In genomic region chr6:52760105-52760765, GRCh38 we compare ENCODE assay signal across 38 cellular contexts. TPM values are rescaled to one million over a fixed set of nuclear protein-coding genes. Genes with fewer than 3 reads are reported as not detected.
DNase-seq lines count a peak whose midpoint lies in the region; ATAC-seq, FAIRE-seq and TF ChIP-seq lines count a peak whose summit lies in the region.
"Had no signal": no experiment of that assay in that cellular context is flagged by ENCODE, and none has a peak within 500 bp of the region (broad histone marks: within the 10 kb centered on the region; RNA-seq: fewer than 3 reads in every experiment).

No MANE protein-coding gene starts in this region.

- no peak for FAIRE-seq in HepG2 (lab: Jason Lieb, UNC)
- FAIRE-seq: GM19239, HTR-8/SVneo, K562 had no signal

- CTCF ChIA-PET in HepG2 (lab: Yijun Ruan, JAX; ENCODE audit: low intra/inter-chr PET ratio, low total read pairs) (no interaction called here), PC-3 (lab: Charles Lee) (no interaction called here)

- in situ Hi-C loops in HepG2 (cut with HindIII; ENCODE audit: extremely low pct_ligation_motif_present, low pct_unique_long_range_greater_than_20kb): no loop called here

- H3K4me2 ChIP-seq in HepG2 (ENCODE audit: low read depth, low read length) (no peak overlapping the region), neural progenitor cell (no peak overlapping the region), PC-3 (ENCODE audit: low read length) (no peak overlapping the region)

- H3K36me3 ChIP-seq in HepG2 (replicated peaks in 1 of 2; ENCODE audit: control insufficient read depth in 1 of 2, insufficient read depth in 2 of 2, low read length in 2 of 2) (no peaks in the 10 kb centered on the region), neural progenitor cell (no peaks in the 10 kb centered on the region), PC-3 (ENCODE audit: low read depth, low read length) (no peaks in the 10 kb centered on the region)
- H3K36me3 ChIP-seq: BE2C, breast epithelium, esophagus squamous epithelium had no signal

- WGBS in HepG2 (ENCODE audit: low lambda C conversion rate): 83% methylated on average over 6 of the region's 6 CpGs

- H3K9me2 ChIP-seq in PC-3 (replicated peaks; ENCODE audit: low read length): no peaks in the 10 kb centered on the region

- POLR2A ChIA-PET in HepG2 (lab: Yijun Ruan, JAX) (no interaction called here), PC-3 (lab: Charles Lee; ENCODE audit: unreplicated experiment) (no interaction called here)

- TF ChIP-seq CTCF in HepG2 (CRISPR knock-in tag; IDR thresholded peaks at IDR 0.05) (no peak), neural progenitor cell (IDR thresholded peaks at IDR 0.05) (no peak), PC-3 (conservative IDR thresholded peaks at IDR 0.05; ENCODE audit: low read depth, low read length) (no peak)

- H3F3A ChIP-seq in neural progenitor cell (ENCODE audit: low read depth) (no peaks in the 10 kb centered on the region), PC-3 (ENCODE audit: low read length, unreplicated experiment) (no peaks in the 10 kb centered on the region)

- H3K9ac ChIP-seq in HepG2 (ENCODE audit: insufficient read depth, low read depth, low read length) (no peak overlapping the region), neural progenitor cell (no peak overlapping the region), PC-3 (ENCODE audit: low read length) (no peak overlapping the region)

- H2AFZ ChIP-seq in HepG2 (ENCODE audit: low read length) (no peak overlapping the region), neural progenitor cell (replicated peaks) (no peak overlapping the region), PC-3 (ENCODE audit: low read length) (no peak overlapping the region)

- H3K4me1 ChIP-seq in HepG2 (ENCODE audit: insufficient read depth, low read length): peaks cover 46% of the 10 kb centered on the region
- H3K4me1 ChIP-seq in neural progenitor cell: no peaks in the 10 kb centered on the region
- H3K4me1 ChIP-seq in PC-3 (ENCODE audit: insufficient read depth, low read length): no peaks in the 10 kb centered on the region
- H3K4me1 ChIP-seq: BE2C, breast epithelium, esophagus squamous epithelium, foreskin keratinocyte had no signal

- H3K27me3 ChIP-seq in HepG2 (ENCODE audit: control insufficient read depth in 1 of 2, insufficient read depth in 2 of 2, low read length in 2 of 2): no peaks in the 10 kb centered on the region
- H3K27me3 ChIP-seq in neural progenitor cell: no peaks in the 10 kb centered on the region
- H3K27me3 ChIP-seq in PC-3 (ENCODE audit: low read length): no peaks in the 10 kb centered on the region
- H3K27me3 ChIP-seq: BE2C, breast epithelium, esophagus squamous epithelium had no signal

- intact Hi-C loops in HepG2 (cut with micrococcal nuclease; ENCODE audit: unreplicated experiment): loop anchor here (5.0 kb wide), 1 partner anchor 33 kb away; no protein-coding TSS in a partner anchor
- intact Hi-C loops in PC-3 (cut with micrococcal nuclease): no loop called here

- peaks cover 3% of the 10 kb centered on the region for H3K4me1 Mint-ChIP-seq in neural progenitor cell
- H3K4me1 Mint-ChIP-seq: activated CD4-positive, alpha-beta T cell treated with anti-CD3 and anti-CD28 coated beads, Interleukin-2, amount 10 ng/mL, durations not matched to agents 24 days and 14 days; stimulated activated memory B cell treated with anti-CD40 and anti-IgM and Interleukin-4, amounts not matched to agents 10 μg/mL and 1 μg/mL and 100 μg/mL, for 72 hours had no signal

- H3K4me3 ChIP-seq in HepG2 (replicated peaks in 1 of 3; ENCODE audit: insufficient read depth in 1 of 3, low read depth in 2 of 3, low read length in 3 of 3) (no peak overlapping the region), neural progenitor cell (no peak overlapping the region), PC-3 (ENCODE audit: low read length) (no peak overlapping the region)
- H3K4me3 ChIP-seq: breast epithelium, esophagus squamous epithelium, K562 had no signal

- DNase-seq in COR-L47 (lab: John Stamatoyannopoulos, UW) (peak; percentile 44), NCI-H146 treated with DMSO at 0.1 percent for 48 hours (lab: John Stamatoyannopoulos, UW; ENCODE audit: unreplicated experiment) (peak; percentile 44), OCI-M1 (lab: John Stamatoyannopoulos, UW) (peak; percentile 36), HepG2 (ENCODE audit: low spot score) (no peak), neural progenitor cell (ENCODE audit: low spot score) (no peak), SHP77 treated with DMSO at 0.1 percent for 48 hours (lab: John Stamatoyannopoulos, UW) (no peak), DMS 273 (lab: John Stamatoyannopoulos, UW; ENCODE audit: unreplicated experiment) (no peak), PC-3 (no peak)
- DNase-seq: activated CD4-positive, alpha-beta T cell treated with anti-CD3 and anti-CD28 coated beads, Interleukin-2, amount 10 ng/mL, durations not matched to agents 24 days and 14 days; activated CD8-positive, alpha-beta memory T cell treated with anti-CD3 and anti-CD28 coated beads for 24 hours; activated effector memory CD4-positive, alpha-beta T cell treated with Interleukin-2 at 50 U/mL for 16 hours; BE2C; DND-41; esophagus squamous epithelium; foreskin keratinocyte; GOT3; head of caudate nucleus; HFFc6; kidney glomerular epithelial cell; NCI-H1105; NCI-H345; NK-92 treated with Interleukin-12 subunit alpha and Interleukin-12 subunit beta, amount 100 ng/mL, for 24 hours; T-helper 9 cell; trophoblast cell had no signal

- no peaks in the 10 kb centered on the region for H3K79me2 ChIP-seq in HepG2 (ENCODE audit: insufficient read depth, low read length)
- no peaks in the 10 kb centered on the region for H3K79me2 ChIP-seq in neural progenitor cell (ENCODE audit: low read depth)
- H3K79me2 ChIP-seq in PC-3 (ENCODE audit: low read length): no peaks in the 10 kb centered on the region

- ATAC-seq in HepG2: no peak
- no peak for ATAC-seq in PC-3
- ATAC-seq: foreskin keratinocyte; K562; natural killer cell treated with Interleukin-12 subunit alpha and Interleukin-12 subunit beta and Interleukin-15 and Interleukin-18, amount 100 ng/mL, for 72 hours; stimulated activated memory B cell treated with anti-CD40 and anti-IgM and Interleukin-4, amounts not matched to agents 10 μg/mL and 1 μg/mL and 100 μg/mL, for 72 hours; WTC11 had no signal

- no peaks in the 10 kb centered on the region for H3K36me3 Mint-ChIP-seq in neural progenitor cell
- H3K36me3 Mint-ChIP-seq: activated naive CD8-positive, alpha-beta T cell; natural killer cell treated with Interleukin-12 subunit alpha and Interleukin-12 subunit beta and Interleukin-15 and Interleukin-18, amount 100 ng/mL, for 72 hours; stimulated activated memory B cell treated with anti-CD40 and anti-IgM and Interleukin-4, amounts not matched to agents 10 μg/mL and 1 μg/mL and 100 μg/mL, for 72 hours had no signal

- TF ChIP-seq EP300 in HepG2 (IDR thresholded peaks at IDR 0.05; ENCODE audit: low read depth in 2 of 2, low read length in 2 of 2) (no peak), HepG2 (CRISPR knock-in tag; IDR thresholded peaks at IDR 0.05; ENCODE audit: borderline replicate concordance) (no peak)

- H3K9me3 Mint-ChIP-seq in neural progenitor cell: peaks cover 5% of the 10 kb centered on the region
- H3K9me3 Mint-ChIP-seq: activated CD4-positive, alpha-beta T cell treated with anti-CD3 and anti-CD28 coated beads, Interleukin-2, amount 10 ng/mL, durations not matched to agents 24 days and 14 days; HFFc6; natural killer cell treated with Interleukin-12 subunit alpha and Interleukin-12 subunit beta and Interleukin-15 and Interleukin-18, amount 100 ng/mL, for 72 hours; stimulated activated memory B cell treated with anti-CD40 and anti-IgM and Interleukin-4, amounts not matched to agents 10 μg/mL and 1 μg/mL and 100 μg/mL, for 72 hours had no signal

- BruUV-seq in HepG2 (replicated peaks; lab: Mats Ljungman, UMichigan) (no TSS peak), PC-3 (replicated peaks; lab: Mats Ljungman, UMichigan) (no TSS peak)

- TF ChIP-seq RAD21 in HepG2 (CRISPR knock-in tag; IDR thresholded peaks at IDR 0.05): no peak

- H3K9me3 ChIP-seq in HepG2 (ENCODE audit: low read length) (peaks cover 4% of the 10 kb centered on the region; the same call in 1 of the 2 replicates), neural progenitor cell (ENCODE audit: low read depth) (no peaks in the 10 kb centered on the region), PC-3 (ENCODE audit: low read length) (no peaks in the 10 kb centered on the region)
- H3K9me3 ChIP-seq: BE2C, breast epithelium, esophagus squamous epithelium had no signal

- no peaks in the 10 kb centered on the region for H3K27me3 Mint-ChIP-seq in neural progenitor cell (ENCODE audit: insufficient read depth, low read depth)

- no peak overlapping the region for H3K4me3 Mint-ChIP-seq in neural progenitor cell
- H3K4me3 Mint-ChIP-seq: activated CD4-positive, alpha-beta T cell treated with anti-CD3 and anti-CD28 coated beads, Interleukin-2, amount 10 ng/mL, durations not matched to agents 24 days and 14 days; activated naive CD8-positive, alpha-beta T cell; HFFc6; natural killer cell treated with Interleukin-12 subunit alpha and Interleukin-12 subunit beta and Interleukin-15 and Interleukin-18, amount 100 ng/mL, for 72 hours; stimulated activated memory B cell treated with anti-CD40 and anti-IgM and Interleukin-4, amounts not matched to agents 10 μg/mL and 1 μg/mL and 100 μg/mL, for 72 hours; WTC11 had no signal

- no peak overlapping the region for H3K27ac Mint-ChIP-seq in neural progenitor cell
- H3K27ac Mint-ChIP-seq: activated CD4-positive, alpha-beta T cell treated with anti-CD3 and anti-CD28 coated beads, Interleukin-2, amount 10 ng/mL, durations not matched to agents 24 days and 14 days; activated naive CD8-positive, alpha-beta T cell; HFFc6; natural killer cell treated with Interleukin-12 subunit alpha and Interleukin-12 subunit beta and Interleukin-15 and Interleukin-18, amount 100 ng/mL, for 72 hours; stimulated activated memory B cell treated with anti-CD40 and anti-IgM and Interleukin-4, amounts not matched to agents 10 μg/mL and 1 μg/mL and 100 μg/mL, for 72 hours; WTC11 had no signal

- no peak for TF ChIP-seq POLR2A in HepG2 (IDR thresholded peaks at IDR 0.05; ENCODE audit: insufficient read depth in 1 of 2, low read depth in 2 of 2, low read length in 2 of 2)

- H4K20me1 ChIP-seq in HepG2 (ENCODE audit: insufficient read depth, low read length) (no peaks in the 10 kb centered on the region), neural progenitor cell (ENCODE audit: low read depth) (no peaks in the 10 kb centered on the region), PC-3 (ENCODE audit: low read length) (no peaks in the 10 kb centered on the region)

- H3K27ac ChIP-seq in HepG2 (ENCODE audit: extremely low read length, insufficient read depth, low read length): no peak overlapping the region
- no peak overlapping the region for H3K27ac ChIP-seq in neural progenitor cell
- no peak overlapping the region for H3K27ac ChIP-seq in PC-3 (ENCODE audit: low read length)
- H3K27ac ChIP-seq: breast epithelium, esophagus squamous epithelium, foreskin keratinocyte had no signal

RNA-seq across cellular contexts. Expression of gene GSTA2, which starts 3.0 kb away (rescaled TPM):
- total RNA-seq in HepG2 (2016; rRNA removed; fragmentation: Illumina TruSeq; extraction: Trizol) (13.7 and 21.5 TPM in 2 replicates), neural progenitor cell (ENCODE audit: low replicate concordance) (not detected in 2 replicates), PC-3 (2014; rRNA removed) (not detected in 2 replicates)
- 3.0 and 3.4 TPM in 2 replicates for total RNA-seq in HepG2 (2016; cell fraction: cytosol; rRNA removed; fragmentation: Illumina TruSeq; extraction: Trizol; ENCODE audit: low read depth)
- total RNA-seq in HepG2 (2016; cell fraction: insoluble cytoplasmic fraction; rRNA removed; fragmentation: Illumina TruSeq; extraction: Trizol): 15.4 and 22.0 TPM in 2 replicates
- total RNA-seq in HepG2 (2016; cell fraction: membrane; rRNA removed; fragmentation: Illumina TruSeq; extraction: Trizol): 3.4 and 4.3 TPM in 2 replicates
- total RNA-seq in HepG2 (2016; cell fraction: nucleus; rRNA removed; fragmentation: Illumina TruSeq; extraction: Trizol): 6.0 TPM in 2 replicates
- 0.75 and 1.1 TPM in 2 replicates for polyA plus RNA-seq in HepG2 (2011; rRNA removed)
- polyA plus RNA-seq in HepG2 (2011; cell fraction: cytosol; rRNA removed): 0.32 and 0.96 TPM in 2 replicates
- 0.16 and 0.26 TPM in 2 replicates for polyA plus RNA-seq in HepG2 (2011; cell fraction: nucleus; rRNA removed)
- polyA plus RNA-seq in HepG2 (2012): 1.8 and 3.2 TPM in 2 replicates
- polyA plus RNA-seq in HepG2 (2016; cell fraction: cytosol; fragmentation: Illumina TruSeq; extraction: Trizol; ENCODE audit: low read depth): 3.8 and 4.2 TPM in 2 replicates
- polyA plus RNA-seq in HepG2 (2016; cell fraction: insoluble cytoplasmic fraction; fragmentation: Illumina TruSeq; extraction: Trizol; ENCODE audit: low read depth): 27.0 and 28.3 TPM in 2 replicates
- polyA plus RNA-seq in HepG2 (2016; cell fraction: membrane; fragmentation: Illumina TruSeq; extraction: Trizol; ENCODE audit: low read depth): 3.6 and 4.5 TPM in 2 replicates
- 7.2 and 8.9 TPM in 2 replicates for polyA plus RNA-seq in HepG2 (2016; cell fraction: nucleus; fragmentation: Illumina TruSeq; extraction: Trizol; ENCODE audit: insufficient read depth, low read depth)
- polyA minus RNA-seq in HepG2 (2011; rRNA and poly(A)+ RNA removed; ENCODE audit: low replicate concordance): not detected in 2 replicates
- 0.79 TPM in 1 of 2 replicates, not detected in the other for polyA minus RNA-seq in HepG2 (2011; cell fraction: cytosol; rRNA and poly(A)+ RNA removed)
- polyA minus RNA-seq in HepG2 (2011; cell fraction: nucleus; rRNA and poly(A)+ RNA removed): not detected in 2 replicates
- total RNA-seq: activated CD4-positive, alpha-beta T cell treated with anti-CD3 and anti-CD28 coated beads, Interleukin-2, amount 10 ng/mL, durations not matched to agents 24 days and 14 days; breast epithelium; chondrocyte; esophagus squamous epithelium; foreskin keratinocyte; HFFc6; lung microvascular endothelial cell; mononuclear cell; natural killer cell treated with Interleukin-12 subunit alpha and Interleukin-12 subunit beta and Interleukin-15 and Interleukin-18, amount 100 ng/mL, for 72 hours; omental fat pad; pulmonary artery endothelial cell; subcutaneous adipose tissue; WTC11 had no signal
- polyA plus RNA-seq: foreskin keratinocyte had no signal

RNA-seq across cellular contexts. Expression of gene GSTA1, which starts 43.4 kb away (rescaled TPM):
- total RNA-seq in HepG2 (2016; rRNA removed; fragmentation: Illumina TruSeq; extraction: Trizol): 282 and 403 TPM in 2 replicates
- total RNA-seq in HepG2 (2016; cell fraction: cytosol; rRNA removed; fragmentation: Illumina TruSeq; extraction: Trizol; ENCODE audit: low read depth): 68.1 and 74.6 TPM in 2 replicates
- total RNA-seq in HepG2 (2016; cell fraction: insoluble cytoplasmic fraction; rRNA removed; fragmentation: Illumina TruSeq; extraction: Trizol): 274 and 437 TPM in 2 replicates
- total RNA-seq in HepG2 (2016; cell fraction: membrane; rRNA removed; fragmentation: Illumina TruSeq; extraction: Trizol): 53.4 and 58.4 TPM in 2 replicates
- 81.1 and 92.5 TPM in 2 replicates for total RNA-seq in HepG2 (2016; cell fraction: nucleus; rRNA removed; fragmentation: Illumina TruSeq; extraction: Trizol)
- 6.2 and 10.4 TPM in 2 replicates for polyA plus RNA-seq in HepG2 (2011; rRNA removed)
- 3.3 and 11.5 TPM in 2 replicates for polyA plus RNA-seq in HepG2 (2011; cell fraction: cytosol; rRNA removed)
- polyA plus RNA-seq in HepG2 (2011; cell fraction: nucleus; rRNA removed): 1.1 and 5.1 TPM in 2 replicates
- polyA plus RNA-seq in HepG2 (2012): 23.5 and 25.6 TPM in 2 replicates
- polyA plus RNA-seq in HepG2 (2016; cell fraction: cytosol; fragmentation: Illumina TruSeq; extraction: Trizol; ENCODE audit: low read depth): 65.7 and 72.4 TPM in 2 replicates
- 405 and 428 TPM in 2 replicates for polyA plus RNA-seq in HepG2 (2016; cell fraction: insoluble cytoplasmic fraction; fragmentation: Illumina TruSeq; extraction: Trizol; ENCODE audit: low read depth)
- 47.2 and 52.6 TPM in 2 replicates for polyA plus RNA-seq in HepG2 (2016; cell fraction: membrane; fragmentation: Illumina TruSeq; extraction: Trizol; ENCODE audit: low read depth)
- 121 and 127 TPM in 2 replicates for polyA plus RNA-seq in HepG2 (2016; cell fraction: nucleus; fragmentation: Illumina TruSeq; extraction: Trizol; ENCODE audit: insufficient read depth, low read depth)
- 1.8 TPM in 1 of 2 replicates, not detected in the other for polyA minus RNA-seq in HepG2 (2011; rRNA and poly(A)+ RNA removed; ENCODE audit: low replicate concordance)
- polyA minus RNA-seq in HepG2 (2011; cell fraction: cytosol; rRNA and poly(A)+ RNA removed): 1.7 and 7.1 TPM in 2 replicates
- 0.77 and 2.4 TPM in 2 replicates for polyA minus RNA-seq in HepG2 (2011; cell fraction: nucleus; rRNA and poly(A)+ RNA removed)
- total RNA-seq in neural progenitor cell (ENCODE audit: low replicate concordance): not detected in 2 replicates
- not detected in 2 replicates for total RNA-seq in PC-3 (2014; rRNA removed)
- total RNA-seq: activated CD4-positive, alpha-beta T cell treated with anti-CD3 and anti-CD28 coated beads, Interleukin-2, amount 10 ng/mL, durations not matched to agents 24 days and 14 days; chondrocyte; foreskin keratinocyte; lung microvascular endothelial cell; mononuclear cell; natural killer cell treated with Interleukin-12 subunit alpha and Interleukin-12 subunit beta and Interleukin-15 and Interleukin-18, amount 100 ng/mL, for 72 hours; omental fat pad; pulmonary artery endothelial cell; subcutaneous adipose tissue had no signal
- polyA plus RNA-seq: foreskin keratinocyte, K562 had no signal

Comparison
In these comparisons a context has a peak if more than half of its experiments do, and no peak if none do; other contexts are left out.
1. DNase-seq: peak in COR-L47 (single experiment), NCI-H146 treated with DMSO at 0.1 percent for 48 hours (single experiment) and OCI-M1 (single experiment); none in HepG2 (single experiment), neural progenitor cell (single experiment), SHP77 treated with DMSO at 0.1 percent for 48 hours (single experiment), DMS 273 (single experiment) and PC-3 (single experiment).
2. RNA of gene GSTA1, which starts 43.4 kb away (total RNA-seq): 53.4 to 437 TPM in HepG2; not detected in neural progenitor cell and not detected in PC-3; every median in the first group is over 10 times any median in the second.